In the genomic region with DNA sequence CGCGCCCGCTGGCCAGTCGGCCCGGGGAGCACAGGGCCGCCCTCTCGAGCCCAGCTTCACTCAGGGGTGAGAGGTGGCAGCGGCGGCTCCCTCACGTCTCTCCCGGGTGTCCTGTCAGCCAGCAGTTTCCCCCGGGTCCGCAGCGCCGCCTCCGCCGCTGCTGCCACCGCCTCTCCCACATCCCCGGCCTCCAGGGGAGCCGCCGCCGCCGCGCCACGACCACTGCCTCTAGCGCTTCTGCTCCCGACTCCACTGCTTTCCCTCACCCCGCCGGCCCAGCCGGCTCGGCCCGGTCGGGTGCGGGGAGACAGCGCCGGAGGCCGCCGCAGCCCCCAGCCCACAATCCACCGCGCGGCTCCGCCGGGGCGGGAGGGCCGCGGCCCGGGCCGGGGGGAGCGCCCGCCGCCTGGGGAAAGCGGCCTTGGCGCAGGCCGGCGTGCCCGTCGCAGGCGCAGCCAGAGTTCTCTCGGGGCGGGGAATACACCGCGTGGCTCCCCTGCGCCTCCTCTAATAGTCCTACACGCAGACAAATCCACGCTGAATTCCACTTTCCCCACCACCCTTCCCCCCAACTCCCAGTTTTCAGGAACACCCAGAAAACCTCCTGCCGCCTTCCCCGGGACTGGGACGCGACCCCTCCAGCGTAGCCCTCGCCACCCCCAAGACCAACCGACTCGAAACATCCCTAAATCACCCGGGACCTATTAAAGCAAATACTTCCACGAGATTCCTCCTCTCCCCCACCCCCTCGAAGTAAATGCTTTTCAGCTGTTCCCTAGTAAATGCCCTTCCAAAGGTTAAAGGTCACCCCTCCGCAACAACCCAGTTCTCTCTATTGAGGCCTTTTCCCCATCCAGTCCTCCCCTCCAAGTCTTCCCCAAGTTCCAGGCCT, we compare ENCODE assay signal across 1 cellular context.
TF ChIP-seq lines count a peak whose summit lies in the region.

A gene with protein sequence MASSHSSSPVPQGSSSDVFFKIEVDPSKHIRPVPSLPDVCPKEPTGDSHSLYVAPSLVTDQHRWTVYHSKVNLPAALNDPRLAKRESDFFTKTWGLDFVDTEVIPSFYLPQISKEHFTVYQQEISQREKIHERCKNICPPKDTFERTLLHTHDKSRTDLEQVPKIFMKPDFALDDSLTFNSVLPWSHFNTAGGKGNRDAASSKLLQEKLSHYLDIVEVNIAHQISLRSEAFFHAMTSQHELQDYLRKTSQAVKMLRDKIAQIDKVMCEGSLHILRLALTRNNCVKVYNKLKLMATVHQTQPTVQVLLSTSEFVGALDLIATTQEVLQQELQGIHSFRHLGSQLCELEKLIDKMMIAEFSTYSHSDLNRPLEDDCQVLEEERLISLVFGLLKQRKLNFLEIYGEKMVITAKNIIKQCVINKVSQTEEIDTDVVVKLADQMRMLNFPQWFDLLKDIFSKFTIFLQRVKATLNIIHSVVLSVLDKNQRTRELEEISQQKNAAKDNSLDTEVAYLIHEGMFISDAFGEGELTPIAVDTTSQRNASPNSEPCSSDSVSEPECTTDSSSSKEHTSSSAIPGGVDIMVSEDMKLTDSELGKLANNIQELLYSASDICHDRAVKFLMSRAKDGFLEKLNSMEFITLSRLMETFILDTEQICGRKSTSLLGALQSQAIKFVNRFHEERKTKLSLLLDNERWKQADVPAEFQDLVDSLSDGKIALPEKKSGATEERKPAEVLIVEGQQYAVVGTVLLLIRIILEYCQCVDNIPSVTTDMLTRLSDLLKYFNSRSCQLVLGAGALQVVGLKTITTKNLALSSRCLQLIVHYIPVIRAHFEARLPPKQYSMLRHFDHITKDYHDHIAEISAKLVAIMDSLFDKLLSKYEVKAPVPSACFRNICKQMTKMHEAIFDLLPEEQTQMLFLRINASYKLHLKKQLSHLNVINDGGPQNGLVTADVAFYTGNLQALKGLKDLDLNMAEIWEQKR (minus strand): TSS at position 346 of the 892 bp plus-strand sequence. CDS start 35,429 bp downstream, outside the sequence.

TF ChIP-seq in A549, 52 proteins besides CTCF, POLR2A, EP300 and RAD21 (continued from another document):
- TF ChIP-seq, protein P1, sequence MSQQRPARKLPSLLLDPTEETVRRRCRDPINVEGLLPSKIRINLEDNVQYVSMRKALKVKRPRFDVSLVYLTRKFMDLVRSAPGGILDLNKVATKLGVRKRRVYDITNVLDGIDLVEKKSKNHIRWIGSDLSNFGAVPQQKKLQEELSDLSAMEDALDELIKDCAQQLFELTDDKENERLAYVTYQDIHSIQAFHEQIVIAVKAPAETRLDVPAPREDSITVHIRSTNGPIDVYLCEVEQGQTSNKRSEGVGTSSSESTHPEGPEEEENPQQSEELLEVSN (IDR thresholded peaks at IDR 0.05; ENCODE audit: borderline replicate concordance, low read depth), result no peak
- TF ChIP-seq CBX8 (IDR thresholded peaks at IDR 0.05) (no peak), KDM5A (IDR thresholded peaks at IDR 0.05) (no peak), MYC (IDR thresholded peaks at IDR 0.05; ENCODE audit: borderline replicate concordance, low read length) (0 out of 2 replicates have a peak, but pooled peaks have one; percentile 22), FOSB (CRISPR knock-in tag; IDR thresholded peaks at IDR 0.05) (no peak), RNF2 (IDR thresholded peaks at IDR 0.05; ENCODE audit: borderline replicate concordance, low read depth) (no peak), NFE2L2 (conservative IDR thresholded peaks at IDR 0.05; ENCODE audit: low read length) (no peak), RARB (CRISPR knock-in tag; IDR thresholded peaks at IDR 0.05) (no peak), ZFP36 (IDR thresholded peaks at IDR 0.05; ENCODE audit: borderline replicate concordance, partially characterized antibody) (no peak), JUN (IDR thresholded peaks at IDR 0.05) (peak; percentile 58 to 84; a peak in 4 of 5 replicates)
- TF ChIP-seq, protein P2, sequence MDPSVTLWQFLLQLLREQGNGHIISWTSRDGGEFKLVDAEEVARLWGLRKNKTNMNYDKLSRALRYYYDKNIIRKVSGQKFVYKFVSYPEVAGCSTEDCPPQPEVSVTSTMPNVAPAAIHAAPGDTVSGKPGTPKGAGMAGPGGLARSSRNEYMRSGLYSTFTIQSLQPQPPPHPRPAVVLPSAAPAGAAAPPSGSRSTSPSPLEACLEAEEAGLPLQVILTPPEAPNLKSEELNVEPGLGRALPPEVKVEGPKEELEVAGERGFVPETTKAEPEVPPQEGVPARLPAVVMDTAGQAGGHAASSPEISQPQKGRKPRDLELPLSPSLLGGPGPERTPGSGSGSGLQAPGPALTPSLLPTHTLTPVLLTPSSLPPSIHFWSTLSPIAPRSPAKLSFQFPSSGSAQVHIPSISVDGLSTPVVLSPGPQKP (IDR thresholded peaks at IDR 0.05; ENCODE audit: low read depth, low read length), result no peak
- TF ChIP-seq, protein P3, sequence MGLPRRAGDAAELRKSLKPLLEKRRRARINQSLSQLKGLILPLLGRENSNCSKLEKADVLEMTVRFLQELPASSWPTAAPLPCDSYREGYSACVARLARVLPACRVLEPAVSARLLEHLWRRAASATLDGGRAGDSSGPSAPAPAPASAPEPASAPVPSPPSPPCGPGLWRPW (IDR thresholded peaks at IDR 0.05), result no peak
- TF ChIP-seq, protein P4, sequence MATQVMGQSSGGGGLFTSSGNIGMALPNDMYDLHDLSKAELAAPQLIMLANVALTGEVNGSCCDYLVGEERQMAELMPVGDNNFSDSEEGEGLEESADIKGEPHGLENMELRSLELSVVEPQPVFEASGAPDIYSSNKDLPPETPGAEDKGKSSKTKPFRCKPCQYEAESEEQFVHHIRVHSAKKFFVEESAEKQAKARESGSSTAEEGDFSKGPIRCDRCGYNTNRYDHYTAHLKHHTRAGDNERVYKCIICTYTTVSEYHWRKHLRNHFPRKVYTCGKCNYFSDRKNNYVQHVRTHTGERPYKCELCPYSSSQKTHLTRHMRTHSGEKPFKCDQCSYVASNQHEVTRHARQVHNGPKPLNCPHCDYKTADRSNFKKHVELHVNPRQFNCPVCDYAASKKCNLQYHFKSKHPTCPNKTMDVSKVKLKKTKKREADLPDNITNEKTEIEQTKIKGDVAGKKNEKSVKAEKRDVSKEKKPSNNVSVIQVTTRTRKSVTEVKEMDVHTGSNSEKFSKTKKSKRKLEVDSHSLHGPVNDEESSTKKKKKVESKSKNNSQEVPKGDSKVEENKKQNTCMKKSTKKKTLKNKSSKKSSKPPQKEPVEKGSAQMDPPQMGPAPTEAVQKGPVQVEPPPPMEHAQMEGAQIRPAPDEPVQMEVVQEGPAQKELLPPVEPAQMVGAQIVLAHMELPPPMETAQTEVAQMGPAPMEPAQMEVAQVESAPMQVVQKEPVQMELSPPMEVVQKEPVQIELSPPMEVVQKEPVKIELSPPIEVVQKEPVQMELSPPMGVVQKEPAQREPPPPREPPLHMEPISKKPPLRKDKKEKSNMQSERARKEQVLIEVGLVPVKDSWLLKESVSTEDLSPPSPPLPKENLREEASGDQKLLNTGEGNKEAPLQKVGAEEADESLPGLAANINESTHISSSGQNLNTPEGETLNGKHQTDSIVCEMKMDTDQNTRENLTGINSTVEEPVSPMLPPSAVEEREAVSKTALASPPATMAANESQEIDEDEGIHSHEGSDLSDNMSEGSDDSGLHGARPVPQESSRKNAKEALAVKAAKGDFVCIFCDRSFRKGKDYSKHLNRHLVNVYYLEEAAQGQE (IDR thresholded peaks at IDR 0.05), result no peak
